In the genomic region with DNA sequence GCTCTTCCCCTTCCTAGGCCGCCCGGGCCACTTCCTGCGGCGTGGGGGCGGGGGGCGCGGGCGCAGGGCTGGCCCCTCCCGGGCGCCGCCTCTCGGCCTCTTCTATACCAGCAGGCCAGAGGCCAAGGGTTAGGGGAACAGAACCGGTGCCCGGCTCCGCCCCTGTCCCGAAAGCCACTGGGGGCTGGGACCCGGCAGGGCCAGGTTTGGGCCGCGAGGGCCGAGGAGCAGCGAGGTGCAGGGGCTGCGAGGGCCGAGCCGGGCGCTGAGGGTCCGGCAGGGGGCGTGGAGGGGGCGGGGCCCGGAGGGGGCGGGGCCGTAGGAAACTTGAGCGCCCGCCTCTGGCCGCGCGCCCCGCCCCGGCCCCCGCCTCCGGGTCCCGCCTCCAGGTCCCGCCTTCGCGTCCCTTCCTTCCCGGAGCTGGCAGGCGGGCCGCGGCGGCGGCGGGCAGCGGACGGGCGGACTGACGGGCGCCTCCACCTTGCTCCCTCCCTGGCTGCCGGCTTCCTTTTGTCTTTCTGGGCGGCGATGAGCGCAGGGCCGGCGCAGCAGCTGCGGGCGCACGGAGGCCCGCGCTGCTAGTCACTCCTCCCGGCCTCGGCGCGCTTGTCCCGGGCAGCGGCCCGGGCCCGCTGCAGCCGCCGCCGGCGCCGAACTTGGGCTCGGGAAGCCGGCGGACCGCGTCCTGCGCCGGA, we compare ENCODE assay signal across 8 cellular contexts. TPM values are rescaled to one million over a fixed set of nuclear protein-coding genes. Genes with fewer than 3 reads are reported as not detected.
DNase-seq lines count a peak whose midpoint lies in the region; ATAC-seq and TF ChIP-seq lines count a peak whose summit lies in the region.

A gene (plus strand): TSS at position 426 of the 695 bp plus-strand sequence. CDS start 116,854 bp downstream, outside the sequence.

- no peaks in the 10 kb centered on the region for H3K79me2 ChIP-seq in neural progenitor cell (ENCODE audit: low read depth)

- peak within 1 kb of the TSS; percentile 81 for H3K4me2 ChIP-seq in neural progenitor cell

- H3K9me3 ChIP-seq in neural progenitor cell (ENCODE audit: low read depth) (no peaks in the 10 kb centered on the region), subcutaneous abdominal adipose tissue (ENCODE audit: control insufficient read depth in 5 of 5, low read length in 5 of 5) (no peaks in the 10 kb centered on the region)

- H3K27ac ChIP-seq in foreskin keratinocyte (peak within 1 kb of the TSS; percentile 63), neural progenitor cell (no peak within 1 kb of the TSS), subcutaneous abdominal adipose tissue (ENCODE audit: low read depth, low read length) (peak within 1 kb of the TSS; percentile 41)

- H3K36me3 ChIP-seq in neural progenitor cell, result no peaks in the 10 kb centered on the region
- no peaks in the 10 kb centered on the region for H3K36me3 ChIP-seq in subcutaneous abdominal adipose tissue (ENCODE audit: control insufficient read depth in 5 of 5, insufficient read depth in 5 of 5, low read length in 5 of 5)

- ATAC-seq in GM21619 (IDR thresholded peaks at IDR 0.05; ENCODE audit: unreplicated experiment) (peak; percentile 76), foreskin keratinocyte (peak; percentile 77)

- TF ChIP-seq CTCF in foreskin keratinocyte (conservative IDR thresholded peaks at IDR 0.05), result peak; percentile 73
- TF ChIP-seq CTCF in neural progenitor cell (IDR thresholded peaks at IDR 0.05), result peak; percentile 57

- H3K4me3 ChIP-seq in neural progenitor cell (peak within 1 kb of the TSS; percentile 52), subcutaneous abdominal adipose tissue (ENCODE audit: low read depth in 1 of 5, low read length in 5 of 5) (peak within 1 kb of the TSS; percentile 73 to 94 (median 86))

- peak within 1 kb of the TSS; percentile 98 for H3K27ac Mint-ChIP-seq in neural progenitor cell

- H2AFZ ChIP-seq in neural progenitor cell (replicated peaks), result peak within 1 kb of the TSS; percentile 94

- H3K4me1 Mint-ChIP-seq in neural progenitor cell, result peaks cover 34% of the 10 kb centered on the region

- H3K4me3 Mint-ChIP-seq in neural progenitor cell, result peak within 1 kb of the TSS; percentile 93

- H3K27me3 ChIP-seq in foreskin keratinocyte (no peaks in the 10 kb centered on the region), neural progenitor cell (peaks cover 49% of the 10 kb centered on the region), subcutaneous abdominal adipose tissue (ENCODE audit: control insufficient read depth in 5 of 5, insufficient read depth in 4 of 5, low read length in 5 of 5) (no peaks in the 10 kb centered on the region)

- peaks cover 25% of the 10 kb centered on the region for H4K20me1 ChIP-seq in neural progenitor cell (ENCODE audit: low read depth)

- H3F3A ChIP-seq in neural progenitor cell (ENCODE audit: low read depth), result peaks cover 35% of the 10 kb centered on the region

- DNase-seq in EH (ENCODE audit: low read depth) (peak; percentile 86), KBM-7 (peak; percentile 93), SHP77 (lab: John Stamatoyannopoulos, UW) (peak; percentile 83 to 88), activated gamma-delta T cell treated with Interleukin-2 at 50 U/mL for 16 hours (peak; percentile 77), foreskin keratinocyte (peak; percentile 26 to 58), neural progenitor cell (ENCODE audit: low spot score) (peak; percentile 96)

- in situ Hi-C loops in KBM-7 (cut with MboI; ENCODE audit: low pct_unique_long_range_greater_than_20kb, low sequenced_read_pairs), result no loop called here

- H3K9me3 Mint-ChIP-seq in neural progenitor cell, result peaks cover 12% of the 10 kb centered on the region

- H3K27me3 Mint-ChIP-seq in neural progenitor cell (ENCODE audit: insufficient read depth, low read depth), result peaks cover 31% of the 10 kb centered on the region

- peaks cover 5% of the 10 kb centered on the region for H3K36me3 Mint-ChIP-seq in neural progenitor cell

- H3K4me1 ChIP-seq in foreskin keratinocyte (peaks cover 17% of the 10 kb centered on the region), neural progenitor cell (peaks cover 24% of the 10 kb centered on the region), subcutaneous abdominal adipose tissue (ENCODE audit: control insufficient read depth in 5 of 5, insufficient read depth in 5 of 5, low read length in 5 of 5) (peaks cover 2 to 50% (median 41%) of the 10 kb centered on the region in 5 donors)

- H3K9ac ChIP-seq in neural progenitor cell (no peak within 1 kb of the TSS), subcutaneous abdominal adipose tissue (ENCODE audit: low read length in 5 of 5) (peak within 1 kb of the TSS; percentile 16 to 86 (median 75))

RNA-seq across cellular contexts. Expression of the gene that starts here (rescaled TPM):
- total RNA-seq in foreskin keratinocyte (29.2 and 37.1 TPM in 2 replicates), neural progenitor cell (ENCODE audit: low replicate concordance) (3.7 and 8.0 TPM in 2 replicates)
- 31.6 and 42.7 TPM in 2 replicates for polyA plus RNA-seq in foreskin keratinocyte

Comparison
In these comparisons a context has a peak if more than half of its experiments do, and no peak if none do; other contexts are left out.
1. DNase-seq: peak in every context shown above with its lines; median percentile 96 in neural progenitor cell; 93 in KBM-7; 86 in EH; 86 in SHP77; 77 in activated gamma-delta T cell treated with Interleukin-2 at 50 U/mL for 16 hours; 42 in foreskin keratinocyte.